ENCODE assay signal across 22 cellular contexts in the genomic region with DNA sequence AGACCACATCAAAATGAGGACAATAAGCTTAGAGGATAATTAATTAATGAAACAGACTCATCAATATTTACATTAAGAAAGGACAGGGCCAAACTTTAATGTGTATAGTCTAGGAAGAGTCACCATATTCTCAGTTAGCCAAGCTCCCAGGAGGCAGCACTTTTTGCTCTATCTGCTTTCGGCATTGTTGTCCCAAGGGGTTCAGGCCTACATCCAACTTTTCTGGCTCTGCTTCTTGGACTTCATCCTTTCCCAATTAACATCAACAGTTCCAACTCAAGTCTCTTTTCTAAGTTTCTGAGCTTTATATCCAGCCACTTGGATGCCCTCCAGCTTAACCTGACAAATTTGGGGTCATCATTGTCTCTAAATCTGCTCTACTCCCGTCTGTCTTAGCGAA. TPM values are rescaled to one million over a fixed set of nuclear protein-coding genes. Genes with fewer than 3 reads are reported as not detected.
DNase-seq lines count a peak whose midpoint lies in the region; ATAC-seq and TF ChIP-seq lines count a peak whose summit lies in the region.
"Had no signal": no experiment of that assay in that cellular context is flagged by ENCODE, and none has a peak within 500 bp of the region (broad histone marks: within the 10 kb centered on the region; RNA-seq: fewer than 3 reads in every experiment).

No MANE protein-coding gene starts in this region.

- no peak overlapping the region for H3K4me3 ChIP-seq in MM.1S (ENCODE audit: low read length)
- peak overlapping the region; percentile 29 for H3K4me3 ChIP-seq in coronary artery
- no peak overlapping the region for H3K4me3 ChIP-seq in testis
- H3K4me3 ChIP-seq: body of pancreas, right lobe of liver, upper lobe of left lung had no signal

- H3K36me3 ChIP-seq in MM.1S (replicated peaks; ENCODE audit: insufficient read depth, low read length), result no peaks in the 10 kb centered on the region
- no peaks in the 10 kb centered on the region for H3K36me3 ChIP-seq in testis (ENCODE audit: low read depth, missing control alignments)
- H3K36me3 ChIP-seq: right lobe of liver, upper lobe of left lung had no signal

- no peak overlapping the region for H3K27ac ChIP-seq in MM.1S (ENCODE audit: low read length)
- no peak overlapping the region for H3K27ac ChIP-seq in coronary artery
- no peak overlapping the region for H3K27ac ChIP-seq in testis
- H3K27ac ChIP-seq: body of pancreas, right lobe of liver had no signal

- H3K27me3 ChIP-seq in MM.1S (replicated peaks; ENCODE audit: insufficient read depth, low read length) (no peaks in the 10 kb centered on the region), testis (no peaks in the 10 kb centered on the region)
- H3K27me3 ChIP-seq: body of pancreas, right lobe of liver, upper lobe of left lung had no signal

- no peaks in the 10 kb centered on the region for H4K20me1 ChIP-seq in MM.1S (ENCODE audit: insufficient read depth, low read length)

- peak overlapping the region; percentile 5 for H3K4me3 Mint-ChIP-seq in mesothelial cell of epicardium
- H3K4me3 Mint-ChIP-seq: dendritic cell treated with granulocyte-macrophage colony-stimulating factor and Interleukin-4, amounts not matched to agents 40 ng/mL and 50 ng/mL, for 4 days; stimulated activated naive CD8-positive, alpha-beta T cell treated with anti-CD3 and anti-CD28 coated beads, Interleukin-15, Interleukin-2, amounts not matched to agents 100 ng/mL and 50 ng/mL, for 24 hours had no signal

- ATAC-seq in HG03378 (IDR thresholded peaks at IDR 0.05; ENCODE audit: unreplicated experiment), result no peak
- ATAC-seq: body of pancreas, HepG2, right lobe of liver had no signal

- H3K9me3 Mint-ChIP-seq in mesothelial cell of epicardium, result no peaks in the 10 kb centered on the region
- H3K9me3 Mint-ChIP-seq: activated naive CD4-positive, alpha-beta T cell treated with anti-CD3 and anti-CD28 coated beads, Interleukin-2, amount 50 U/mL, for 72 hours; CD14-positive monocyte; dendritic cell treated with granulocyte-macrophage colony-stimulating factor and Interleukin-4, amounts not matched to agents 40 ng/mL and 50 ng/mL, for 4 days; stimulated activated naive CD8-positive, alpha-beta T cell treated with anti-CD3 and anti-CD28 coated beads, Interleukin-15, Interleukin-2, amounts not matched to agents 100 ng/mL and 50 ng/mL, for 24 hours had no signal

- H3K27ac Mint-ChIP-seq in mesothelial cell of epicardium, result peak overlapping the region; percentile 95
- H3K27ac Mint-ChIP-seq: activated naive CD4-positive, alpha-beta T cell treated with anti-CD3 and anti-CD28 coated beads, Interleukin-2, amount 50 U/mL, for 72 hours; CD14-positive monocyte; dendritic cell treated with granulocyte-macrophage colony-stimulating factor and Interleukin-4, amounts not matched to agents 40 ng/mL and 50 ng/mL, for 4 days; stimulated activated naive CD8-positive, alpha-beta T cell treated with anti-CD3 and anti-CD28 coated beads, Interleukin-15, Interleukin-2, amounts not matched to agents 100 ng/mL and 50 ng/mL, for 24 hours had no signal

- 0 out of 2 replicates have a peak overlapping the region, but pooled peaks have one; percentile 3 for H3K4me2 ChIP-seq in MM.1S (ENCODE audit: low read depth, low read length)

- no peaks in the 10 kb centered on the region for H3K9me2 ChIP-seq in MM.1S (replicated peaks; ENCODE audit: insufficient read depth, low read length)

- H3K9ac ChIP-seq in MM.1S (ENCODE audit: low read length), result no peak overlapping the region

- TF ChIP-seq CTCF in MM.1S (IDR thresholded peaks at IDR 0.05; ENCODE audit: low read length) (no peak), coronary artery (IDR thresholded peaks at IDR 0.05) (no peak), mesothelial cell of epicardium (IDR thresholded peaks at IDR 0.05; ENCODE audit: unreplicated experiment) (no peak), testis (IDR thresholded peaks at IDR 0.05) (no peak)

- H3K4me1 Mint-ChIP-seq in mesothelial cell of epicardium, result peaks cover 76% of the 10 kb centered on the region

- no peak overlapping the region for H2AFZ ChIP-seq in MM.1S (ENCODE audit: low read length)

- no peaks in the 10 kb centered on the region for H3K4me1 ChIP-seq in MM.1S (ENCODE audit: low read length)
- no peaks in the 10 kb centered on the region for H3K4me1 ChIP-seq in testis
- H3K4me1 ChIP-seq: body of pancreas, right lobe of liver had no signal

- DNase-seq in MM.1S (no peak), coronary artery (ENCODE audit: low spot score) (no peak), mesothelial cell of epicardium (ENCODE audit: low spot score in 2 of 2, unreplicated experiment in 2 of 2) (no peak), testis (peak; percentile 17), NCI-H2081 treated with DMSO at 0.1 percent for 48 hours (lab: John Stamatoyannopoulos, UW) (no peak), NCI-H748 treated with DMSO at 0.1 percent for 48 hours (lab: John Stamatoyannopoulos, UW) (no peak)
- DNase-seq: activated CD4-positive, CD25-positive, alpha-beta regulatory T cell; body of pancreas; DMS 273 treated with DMSO at 0.1 percent for 48 hours; glutamatergic neuron; NCI-H774; occipital lobe; right lobe of liver; stimulated activated CD4-positive, alpha-beta T cell treated with anti-CD3 and anti-CD28 coated beads, Interleukin-1b, Interleukin-23, amount 100 ng/mL, for 48 hours; upper lobe of left lung had no signal

- no peaks in the 10 kb centered on the region for H3F3A ChIP-seq in MM.1S (ENCODE audit: insufficient read depth, low read length)

- intact Hi-C loops in testis (cut with DNase I; ENCODE audit: low total_unique reads), result no loop called here

- TF ChIP-seq POLR2A in testis (IDR thresholded peaks at IDR 0.05), result no peak

- H3K36me3 Mint-ChIP-seq in mesothelial cell of epicardium, result peaks cover 8% of the 10 kb centered on the region
- H3K36me3 Mint-ChIP-seq: activated naive CD4-positive, alpha-beta T cell treated with anti-CD3 and anti-CD28 coated beads, Interleukin-2, amount 50 U/mL, for 72 hours; CD14-positive monocyte had no signal

- H3K27me3 Mint-ChIP-seq in mesothelial cell of epicardium (ENCODE audit: low read depth), result no peaks in the 10 kb centered on the region
- H3K27me3 Mint-ChIP-seq: stimulated activated naive CD8-positive, alpha-beta T cell treated with anti-CD3 and anti-CD28 coated beads, Interleukin-15, Interleukin-2, amounts not matched to agents 100 ng/mL and 50 ng/mL, for 24 hours had no signal

- no peaks in the 10 kb centered on the region for H3K9me3 ChIP-seq in MM.1S (replicated peaks; ENCODE audit: insufficient read depth, low read length)
- H3K9me3 ChIP-seq in testis, result no peaks in the 10 kb centered on the region
- H3K9me3 ChIP-seq: body of pancreas, right lobe of liver, upper lobe of left lung had no signal

- H3K79me2 ChIP-seq in MM.1S (ENCODE audit: low read length), result no peaks in the 10 kb centered on the region

- WGBS in testis, 2 donors, result 58 to 70% methylated on average over 3 of the region's 3 CpGs

RNA-seq across cellular contexts. Expression of a gene that starts 42.8 kb away (rescaled TPM):
- total RNA-seq in mesothelial cell of epicardium (122 to 126 TPM (median 122 TPM) in 3 replicates), testis (1 to 10 TPM; 3.8 to 5.0 TPM)
- polyA plus RNA-seq in testis (ENCODE audit: insufficient read depth, low read depth, low replicate concordance), result 7.3 TPM
- total RNA-seq: HepG2; T-helper 2 cell treated with Interferon-gamma antibody and Interleukin-4, amounts not matched to agents 100 ng/mL and 5 ng/mL, for 36 hours had no signal
- polyA plus RNA-seq: CD14-positive monocyte, HepG2 had no signal

Comparison
In these comparisons a context has a peak if more than half of its experiments do, and no peak if none do; other contexts are left out.
1. RNA of a gene that starts 42.8 kb away (total RNA-seq): 122 to 126 TPM in mesothelial cell of epicardium; 3.8 to 5.0 TPM in testis; every median in the first group is over 10 times any median in the second.